18 cellular contexts compared by ENCODE assay signal in genomic region chr13:73596382-73596781, GRCh38.
A peak's percentile ranks its signal among the peaks of the same experiment; 100 is the strongest.
DNase-seq lines count a peak whose midpoint lies in the region; ATAC-seq and TF ChIP-seq lines count a peak whose summit lies in the region.
"Had no signal": no experiment of that assay in that cellular context is flagged by ENCODE, and none has a peak within 500 bp of the region (broad histone marks: within the 10 kb centered on the region; RNA-seq: fewer than 3 reads in every experiment).

No MANE protein-coding gene starts in this region.

- H3K9ac ChIP-seq in PC-3 (ENCODE audit: low read length): peak overlapping the region; percentile 86; the same call in 1 of the 2 replicates

- POLR2A ChIA-PET in PC-3 (lab: Charles Lee; ENCODE audit: unreplicated experiment): no interaction called here
- POLR2A ChIA-PET in activated naive CD8-positive, alpha-beta T cell treated with anti-CD3 and anti-CD28 coated beads, Interleukin-2, amount 10 ng/mL, durations not matched to agents 7 days and 5 days (lab: Charles Lee): no interaction called here

- no peak overlapping the region for H3K4me3 ChIP-seq in PC-3 (ENCODE audit: low read length)
- H3K4me3 ChIP-seq: GM12878, GM23338, SJCRH30 had no signal

- no peak for ATAC-seq in activated naive CD8-positive, alpha-beta T cell treated with anti-CD3 and anti-CD28 coated beads, Interleukin-2, amount 50 U/mL, for 24 hours
- ATAC-seq in PC-3: no peak
- peak; percentile 47 for ATAC-seq in activated naive CD8-positive, alpha-beta T cell treated with anti-CD3 and anti-CD28 coated beads, Interleukin-2, amount 10 ng/mL, durations not matched to agents 7 days and 5 days (ENCODE audit: low read depth)
- ATAC-seq: GM12878, GM23338, HepG2 had no signal

- no peaks in the 10 kb centered on the region for H3K9me2 ChIP-seq in PC-3 (replicated peaks; ENCODE audit: low read length)

- no TSS peak for BruUV-seq in PC-3 (replicated peaks; lab: Mats Ljungman, UMichigan)

- peak overlapping the region; percentile 47 for H3K27ac Mint-ChIP-seq in activated naive CD8-positive, alpha-beta T cell
- H3K27ac Mint-ChIP-seq in activated naive CD8-positive, alpha-beta T cell treated with anti-CD3 and anti-CD28 coated beads, Interleukin-2, amount 50 U/mL, for 24 hours: no peak overlapping the region
- peak overlapping the region; percentile 18 for H3K27ac Mint-ChIP-seq in activated naive CD8-positive, alpha-beta T cell treated with anti-CD3 and anti-CD28 coated beads, Interleukin-2, amount 10 ng/mL, durations not matched to agents 7 days and 5 days
- H3K27ac Mint-ChIP-seq: GM23338 had no signal

- H3K27me3 Mint-ChIP-seq in activated naive CD8-positive, alpha-beta T cell: no peaks in the 10 kb centered on the region
- H3K27me3 Mint-ChIP-seq in activated naive CD8-positive, alpha-beta T cell treated with anti-CD3 and anti-CD28 coated beads, Interleukin-2, amount 50 U/mL, for 24 hours: no peaks in the 10 kb centered on the region
- H3K27me3 Mint-ChIP-seq in activated naive CD8-positive, alpha-beta T cell treated with anti-CD3 and anti-CD28 coated beads, Interleukin-2, amount 10 ng/mL, durations not matched to agents 7 days and 5 days: no peaks in the 10 kb centered on the region

- H3K4me3 Mint-ChIP-seq in activated naive CD8-positive, alpha-beta T cell: no peak overlapping the region
- no peak overlapping the region for H3K4me3 Mint-ChIP-seq in activated naive CD8-positive, alpha-beta T cell treated with anti-CD3 and anti-CD28 coated beads, Interleukin-2, amount 50 U/mL, for 24 hours
- H3K4me3 Mint-ChIP-seq in activated naive CD8-positive, alpha-beta T cell treated with anti-CD3 and anti-CD28 coated beads, Interleukin-2, amount 10 ng/mL, durations not matched to agents 7 days and 5 days: no peak overlapping the region
- H3K4me3 Mint-ChIP-seq: GM23338 had no signal

- H3K27me3 ChIP-seq in PC-3 (ENCODE audit: low read length): no peaks in the 10 kb centered on the region
- H3K27me3 ChIP-seq: SJCRH30 had no signal

- no peak overlapping the region for H3K4me2 ChIP-seq in PC-3 (ENCODE audit: low read length)
- H3K4me2 ChIP-seq: GM23338 had no signal

- peak overlapping the region; percentile 99 for H3K27ac ChIP-seq in PC-3 (ENCODE audit: low read length)
- H3K27ac ChIP-seq: SJCRH30 had no signal

- H3F3A ChIP-seq in PC-3 (ENCODE audit: low read length, unreplicated experiment): peaks cover 14% of the 10 kb centered on the region

- H3K4me1 Mint-ChIP-seq in activated naive CD8-positive, alpha-beta T cell (ENCODE audit: low read depth): peaks cover 12% of the 10 kb centered on the region
- peaks cover 6% of the 10 kb centered on the region for H3K4me1 Mint-ChIP-seq in activated naive CD8-positive, alpha-beta T cell treated with anti-CD3 and anti-CD28 coated beads, Interleukin-2, amount 50 U/mL, for 24 hours
- peaks cover 6% of the 10 kb centered on the region for H3K4me1 Mint-ChIP-seq in activated naive CD8-positive, alpha-beta T cell treated with anti-CD3 and anti-CD28 coated beads, Interleukin-2, amount 10 ng/mL, durations not matched to agents 7 days and 5 days
- H3K4me1 Mint-ChIP-seq: GM23338 had no signal

- DNase-seq in activated naive CD8-positive, alpha-beta T cell treated with anti-CD3 and anti-CD28 coated beads, Interleukin-2, amount 50 U/mL, for 24 hours: no peak
- DNase-seq in PC-3 (no peak), COLO668 (lab: John Stamatoyannopoulos, UW; ENCODE audit: unreplicated experiment) (no peak), DMS79 treated with DMSO at 0.1 percent for 48 hours (lab: John Stamatoyannopoulos, UW) (no peak), HK-2 (ENCODE audit: unreplicated experiment) (no peak)
- DNase-seq in activated naive CD8-positive, alpha-beta T cell treated with anti-CD3 and anti-CD28 coated beads, Interleukin-2, amount 10 ng/mL, durations not matched to agents 7 days and 5 days: no peak
- DNase-seq: ACHN, C1 segment of cervical spinal cord, KG1, NCI-H1417, NCI-H187, NCI-H226, NCI-H524, SJCRH30 had no signal

- no peaks in the 10 kb centered on the region for H4K20me1 ChIP-seq in PC-3 (ENCODE audit: low read length)

- intact Hi-C loops in PC-3 (cut with micrococcal nuclease): loop anchor here (5.0 to 10.0 kb wide), 4 partner anchors 76 to 174 kb away; no protein-coding TSS in a partner anchor

- H3K36me3 ChIP-seq in PC-3 (ENCODE audit: low read depth, low read length): no peaks in the 10 kb centered on the region
- H3K36me3 ChIP-seq: SJCRH30 had no signal

- H3K9me3 ChIP-seq in PC-3 (ENCODE audit: low read length): no peaks in the 10 kb centered on the region
- H3K9me3 ChIP-seq: SJCRH30 had no signal

- no peaks in the 10 kb centered on the region for H3K9me3 Mint-ChIP-seq in activated naive CD8-positive, alpha-beta T cell (ENCODE audit: low read depth)
- no peaks in the 10 kb centered on the region for H3K9me3 Mint-ChIP-seq in activated naive CD8-positive, alpha-beta T cell treated with anti-CD3 and anti-CD28 coated beads, Interleukin-2, amount 50 U/mL, for 24 hours
- peaks cover 5% of the 10 kb centered on the region for H3K9me3 Mint-ChIP-seq in activated naive CD8-positive, alpha-beta T cell treated with anti-CD3 and anti-CD28 coated beads, Interleukin-2, amount 10 ng/mL, durations not matched to agents 7 days and 5 days
- H3K9me3 Mint-ChIP-seq: GM23338 had no signal

- CTCF ChIA-PET in PC-3 (lab: Charles Lee): no interaction called here

- no peak for TF ChIP-seq CTCF in PC-3 (conservative IDR thresholded peaks at IDR 0.05; ENCODE audit: low read depth, low read length)

- no peaks in the 10 kb centered on the region for H3K36me3 Mint-ChIP-seq in activated naive CD8-positive, alpha-beta T cell
- no peaks in the 10 kb centered on the region for H3K36me3 Mint-ChIP-seq in activated naive CD8-positive, alpha-beta T cell treated with anti-CD3 and anti-CD28 coated beads, Interleukin-2, amount 50 U/mL, for 24 hours (ENCODE audit: low read depth)
- peaks cover 7% of the 10 kb centered on the region for H3K36me3 Mint-ChIP-seq in activated naive CD8-positive, alpha-beta T cell treated with anti-CD3 and anti-CD28 coated beads, Interleukin-2, amount 10 ng/mL, durations not matched to agents 7 days and 5 days

- no peak overlapping the region for H2AFZ ChIP-seq in PC-3 (ENCODE audit: low read length)
- H2AFZ ChIP-seq: GM23338 had no signal

- peaks cover 41% of the 10 kb centered on the region for H3K4me1 ChIP-seq in PC-3 (ENCODE audit: insufficient read depth, low read length)
- H3K4me1 ChIP-seq: SJCRH30 had no signal

- H3K79me2 ChIP-seq in PC-3 (ENCODE audit: low read length): no peaks in the 10 kb centered on the region
